ENCODE assay signal across 11 cellular contexts in the genomic region with DNA sequence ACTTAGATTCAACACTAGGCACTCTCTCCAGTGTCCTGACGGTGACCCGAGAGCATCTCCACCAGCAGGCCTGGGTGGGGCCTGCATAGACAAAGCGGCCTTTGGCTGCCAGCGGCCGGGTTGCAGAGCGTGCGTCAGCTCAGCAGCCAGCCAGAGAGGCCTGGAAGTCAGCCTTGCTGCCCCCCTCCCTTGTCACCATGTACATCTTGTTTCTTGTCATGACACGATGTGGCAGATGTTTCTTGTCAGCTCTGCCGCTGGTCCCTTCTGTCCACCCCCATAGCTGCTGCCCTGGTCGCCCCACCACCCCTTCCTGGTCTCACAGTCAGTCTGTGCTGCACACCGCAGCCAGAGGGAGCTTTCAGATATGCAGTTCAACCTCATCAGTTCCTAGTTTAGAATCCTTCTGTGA. TPM values are rescaled to one million over a fixed set of nuclear protein-coding genes. Genes with fewer than 3 reads are reported as not detected.
DNase-seq lines count a peak whose midpoint lies in the region; ATAC-seq and TF ChIP-seq lines count a peak whose summit lies in the region.
"Had no signal": no experiment of that assay in that cellular context is flagged by ENCODE, and none has a peak within 500 bp of the region (broad histone marks: within the 10 kb centered on the region; RNA-seq: fewer than 3 reads in every experiment).

No MANE protein-coding gene starts in this region.

- peaks cover 0 to 4% (median under 1%) of the 10 kb centered on the region in 4 donors for H3K9me3 ChIP-seq in sigmoid colon
- H3K9me3 ChIP-seq: thoracic aorta had no signal

- H3K4me1 ChIP-seq in sigmoid colon = no peaks in the 10 kb centered on the region

- H3K4me3 ChIP-seq in coronary artery (no peak overlapping the region), sigmoid colon (no peak overlapping the region)
- H3K4me3 ChIP-seq: thoracic aorta had no signal

- intact Hi-C loops in sigmoid colon (cut with DNase I) = no loop called here

- no peaks in the 10 kb centered on the region for H3K36me3 ChIP-seq in sigmoid colon
- H3K36me3 ChIP-seq: thoracic aorta had no signal

- peak; percentile 44 for DNase-seq in ELR (ENCODE audit: low read depth)
- DNase-seq in coronary artery (ENCODE audit: low spot score) = peak; percentile 79
- peak; percentile 26 for DNase-seq in iPS-NIHi11 (ENCODE audit: low spot score)
- DNase-seq in sigmoid colon = peak; percentile 89
- DNase-seq in erythroblast (lab: John Stamatoyannopoulos, UW) = no peak
- DNase-seq in T-helper 1 cell = no peak
- DNase-seq in NCI-H1105 (lab: John Stamatoyannopoulos, UW) = no peak
- DNase-seq: NCI-H748 treated with DMSO at 0.1 percent for 48 hours; stimulated activated CD4-positive, alpha-beta T cell treated with anti-CD3 and anti-CD28 coated beads, Interleukin-12 subunit alpha, Interleukin-12 subunit beta, amount 100 ng/mL, for 4 hours had no signal

- TF ChIP-seq EP300 in sigmoid colon (IDR thresholded peaks at IDR 0.05) = peak in 2 of 4 donors; percentile 45 to 73

- WGBS in sigmoid colon, 2 donors = 69 to 73% methylated on average over 11 of the region's 11 CpGs

- no peak for ATAC-seq in GM18867 (IDR thresholded peaks at IDR 0.05; ENCODE audit: unreplicated experiment)

- no peaks in the 10 kb centered on the region for H3K27me3 ChIP-seq in sigmoid colon

- no peak for TF ChIP-seq POLR2A in sigmoid colon (IDR thresholded peaks at IDR 0.05)
- TF ChIP-seq POLR2A in erythroblast (IDR thresholded peaks at IDR 0.05; ENCODE audit: low read length) = no peak

- TF ChIP-seq CTCF in coronary artery (IDR thresholded peaks at IDR 0.05) = no peak
- peak in 1 of 4 experiments; percentile 14 for TF ChIP-seq CTCF in sigmoid colon (IDR thresholded peaks at IDR 0.05)

- peak overlapping the region; percentile 39 to 72 for H3K27ac ChIP-seq in coronary artery
- H3K27ac ChIP-seq in sigmoid colon = peak overlapping the region; percentile 60 to 74 (median 66)
- H3K27ac ChIP-seq: thoracic aorta had no signal

RNA-seq across cellular contexts. Expression of a gene that starts 33.1 kb away (rescaled TPM):
- total RNA-seq in sigmoid colon = 100 to 1,000 TPM; 108 to 166 (median 125) TPM
- 10 to 100 TPM; 10.9 to 39.0 (median 36.2) TPM for polyA plus RNA-seq in sigmoid colon

RNA-seq across cellular contexts. Expression of a gene that starts 59.2 kb away (rescaled TPM):
- 1 to 10 TPM; 3.1 to 9.6 (median 7.4) TPM for total RNA-seq in sigmoid colon
- polyA plus RNA-seq in sigmoid colon = 1 to 10 TPM; 1.4 to 5.5 (median 2.4) TPM

Comparison
In these comparisons a context has a peak if more than half of its experiments do, and no peak if none do; other contexts are left out.
1. DNase-seq: peak in ELR (single experiment), coronary artery (single experiment), iPS-NIHi11 (single experiment) and sigmoid colon (single experiment); none in erythroblast (0 of 2), T-helper 1 cell (0 of 5) and NCI-H1105 (single experiment).